ENCODE assay signal across 26 cellular contexts in the genomic region with DNA sequence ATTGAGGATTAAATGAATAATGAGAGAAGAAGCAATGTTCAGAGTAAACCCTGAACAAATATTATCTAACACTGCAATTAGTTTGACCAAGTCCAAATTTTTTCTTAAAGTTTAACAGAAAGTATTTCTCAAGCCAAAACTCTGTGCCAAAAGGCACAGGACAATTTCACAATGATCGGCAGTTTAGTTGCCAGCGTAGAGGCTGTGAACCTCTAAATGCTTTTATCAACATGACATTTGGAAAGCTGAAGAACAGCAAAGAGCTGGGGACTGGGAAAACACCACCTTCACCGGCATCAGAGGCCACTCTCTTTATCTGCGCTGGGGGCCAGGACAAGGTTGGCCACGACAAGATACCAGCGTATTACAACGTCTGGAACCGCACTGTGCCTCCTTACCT.
A peak's percentile ranks its signal among the peaks of the same experiment; 100 is the strongest.
DNase-seq lines count a peak whose midpoint lies in the region; ATAC-seq and TF ChIP-seq lines count a peak whose summit lies in the region.
"Had no signal": no experiment of that assay in that cellular context is flagged by ENCODE, and none has a peak within 500 bp of the region (broad histone marks: within the 10 kb centered on the region; RNA-seq: fewer than 3 reads in every experiment).

No MANE protein-coding gene starts in this region.

- H3K36me3 ChIP-seq in adrenal gland (replicated peaks in 1 of 2) (no peaks in the 10 kb centered on the region), heart left ventricle (no peaks in the 10 kb centered on the region), liver (ENCODE audit: control insufficient read depth in 4 of 4, insufficient read depth in 3 of 4, low read depth in 1 of 4, low read length in 3 of 4) (peaks cover 0 to 2% (median 0%) of the 10 kb centered on the region in 4 donors)
- H3K36me3 ChIP-seq in effector memory CD4-positive, alpha-beta T cell (ENCODE audit: control insufficient read depth, insufficient read depth, low read length): no peaks in the 10 kb centered on the region

- DNase-seq in adrenal gland (peak in 6 of 7 donors; percentile 52 to 86 (median 71)), heart left ventricle (peak in 2 of 5 donors; percentile 34 to 52), sciatic nerve (ENCODE audit: low spot score) (no peak), iPS-NIHi11 (ENCODE audit: low spot score) (no peak)
- no peak for DNase-seq in effector memory CD4-positive, alpha-beta T cell
- DNase-seq: 8988T; activated CD4-positive, alpha-beta memory T cell treated with anti-CD3 and anti-CD28 coated beads, Interleukin-2, amount 10 ng/mL, durations not matched to agents 7 days and 5 days; activated CD8-positive, alpha-beta memory T cell treated with anti-CD3 and anti-CD28 coated beads, Interleukin-2, amount 50 U/mL, for 4 hours; activated naive CD4-positive, alpha-beta T cell treated with Interleukin-2 at 50 U/mL for 16 hours; cerebellar nuclear complex; COR-L47; GM23248; IMR-90; mammary epithelial cell; MV-4-11; NCI-H1436; NCI-H2081 treated with DMSO at 0.1 percent for 48 hours; NCI-H226; nephron progenitor cell; SIG-M5; stimulated activated naive B cell treated with anti-CD40 and anti-IgM and Interleukin-4, amounts not matched to agents 10 μg/mL and 1 μg/mL and 100 μg/mL, for 72 hours had no signal

- no peaks in the 10 kb centered on the region for H3K27me3 ChIP-seq in adrenal gland
- H3K27me3 ChIP-seq in heart left ventricle: no peaks in the 10 kb centered on the region
- H3K27me3 ChIP-seq in liver (ENCODE audit: control insufficient read depth in 4 of 4, insufficient read depth in 4 of 4, low read length in 3 of 4): no peaks in the 10 kb centered on the region
- no peaks in the 10 kb centered on the region for H3K27me3 ChIP-seq in effector memory CD4-positive, alpha-beta T cell (replicated peaks; ENCODE audit: control insufficient read depth, insufficient read depth, low read length, poor library complexity, severe bottlenecking)

- TF ChIP-seq POLR2A in adrenal gland (IDR thresholded peaks at IDR 0.05) (no peak), heart left ventricle (IDR thresholded peaks at IDR 0.05) (no peak)

- TF ChIP-seq RAD21 in liver (IDR thresholded peaks at IDR 0.05): peak; percentile 50 to 61

- WGBS in adrenal gland, 4 donors: 37 to 46% (median 39%) methylated on average over 8 of the region's 8 CpGs
- 36 to 59% (median 54%) methylated on average over 8 of the region's 8 CpGs for WGBS in heart left ventricle, 4 donors
- WGBS in liver: 32% methylated on average over 8 of the region's 8 CpGs

- H3K4me3 ChIP-seq in adrenal gland (no peak overlapping the region), heart left ventricle (no peak overlapping the region), liver (ENCODE audit: low read depth in 1 of 3, low read length in 3 of 3) (no peak overlapping the region)
- no peak overlapping the region for H3K4me3 ChIP-seq in effector memory CD4-positive, alpha-beta T cell (ENCODE audit: insufficient read depth, low read depth, low read length, poor library complexity, severe bottlenecking)
- H3K4me3 ChIP-seq: GM23248 had no signal

- no peak overlapping the region for H3K9ac ChIP-seq in liver (ENCODE audit: low read depth in 1 of 2, low read length in 2 of 2)
- H3K9ac ChIP-seq: GM23248, parathyroid adenoma had no signal

- TF ChIP-seq CTCF in adrenal gland (IDR thresholded peaks at IDR 0.05): no peak
- no peak for TF ChIP-seq CTCF in heart left ventricle (IDR thresholded peaks at IDR 0.05)
- no peak for TF ChIP-seq CTCF in liver (IDR thresholded peaks at IDR 0.05; ENCODE audit: low read depth, low read length, missing input control)

- intact Hi-C loops in adrenal gland (cut with DNase I): loop anchor here in 1 of 2 donors (5.0 kb wide), 1 partner anchor 121 kb away; no protein-coding TSS in a partner anchor
- intact Hi-C loops in heart left ventricle (cut with DNase I): no loop called here
- intact Hi-C loops in sciatic nerve (cut with DNase I): no loop called here

- H3K27ac ChIP-seq in adrenal gland: peak overlapping the region in 4 of 5 donors; percentile 45 to 74 (median 64)
- H3K27ac ChIP-seq in heart left ventricle: peak overlapping the region in 1 of 12 donors; percentile 46
- H3K27ac ChIP-seq in liver (ENCODE audit: low read depth in 1 of 2, low read length in 2 of 2): peak overlapping the region; percentile 79 to 85
- no peak overlapping the region for H3K27ac ChIP-seq in effector memory CD4-positive, alpha-beta T cell (ENCODE audit: insufficient read depth, low read length, poor library complexity, severe bottlenecking)
- H3K27ac ChIP-seq: C4-2B, GM23248, parathyroid adenoma had no signal

- H3K9me3 ChIP-seq in adrenal gland (replicated peaks in 1 of 3) (no peaks in the 10 kb centered on the region), heart left ventricle (no peaks in the 10 kb centered on the region), liver (ENCODE audit: control insufficient read depth in 4 of 4, low read length in 3 of 4) (no peaks in the 10 kb centered on the region)
- no peaks in the 10 kb centered on the region for H3K9me3 ChIP-seq in effector memory CD4-positive, alpha-beta T cell (ENCODE audit: control insufficient read depth, low read length)

- peak; percentile 29 to 94 (median 80) for ATAC-seq in heart left ventricle
- ATAC-seq in sciatic nerve: peak; percentile 84
- no peak for ATAC-seq in HG03432 (IDR thresholded peaks at IDR 0.05; ENCODE audit: unreplicated experiment)
- ATAC-seq in GM21619 (IDR thresholded peaks at IDR 0.05; ENCODE audit: unreplicated experiment): no peak
- ATAC-seq: stimulated activated naive B cell treated with anti-CD40 and anti-IgM and Interleukin-4, amounts not matched to agents 10 μg/mL and 1 μg/mL and 100 μg/mL, for 72 hours had no signal

- H3K4me1 ChIP-seq in adrenal gland (replicated peaks in 1 of 2): peaks cover 13 to 15% of the 10 kb centered on the region in 2 donors
- H3K4me1 ChIP-seq in heart left ventricle: peaks cover 0 to 30% (median 4%) of the 10 kb centered on the region in 12 donors
- H3K4me1 ChIP-seq in liver (ENCODE audit: control insufficient read depth in 4 of 4, insufficient read depth in 4 of 4, low read length in 3 of 4): peaks cover 13 to 61% (median 58%) of the 10 kb centered on the region in 4 donors
- H3K4me1 ChIP-seq in effector memory CD4-positive, alpha-beta T cell (ENCODE audit: control insufficient read depth, insufficient read depth, low read length, poor library complexity, severe bottlenecking): no peaks in the 10 kb centered on the region
- H3K4me1 ChIP-seq: parathyroid adenoma had no signal

TF ChIP-seq in liver, 16 proteins besides CTCF, POLR2A, EP300 and RAD21 (continues in another document):
- peak; percentile 95 to 97 for TF ChIP-seq RXRA (IDR thresholded peaks at IDR 0.05)
- peak; percentile 93 to 96 for TF ChIP-seq HNF4A (conservative IDR thresholded peaks at IDR 0.05)
- TF ChIP-seq FOXA1 (IDR thresholded peaks at IDR 0.05): no peak
- peak; percentile 88 for TF ChIP-seq FOXA2 (IDR thresholded peaks at IDR 0.05)
- peak in 1 of 2 donors; percentile 62 for TF ChIP-seq EGR1 (IDR thresholded peaks at IDR 0.05; ENCODE audit: low read depth in 2 of 2)
- peak; percentile 93 for TF ChIP-seq SP1 (IDR thresholded peaks at IDR 0.05)
- TF ChIP-seq, protein P1, sequence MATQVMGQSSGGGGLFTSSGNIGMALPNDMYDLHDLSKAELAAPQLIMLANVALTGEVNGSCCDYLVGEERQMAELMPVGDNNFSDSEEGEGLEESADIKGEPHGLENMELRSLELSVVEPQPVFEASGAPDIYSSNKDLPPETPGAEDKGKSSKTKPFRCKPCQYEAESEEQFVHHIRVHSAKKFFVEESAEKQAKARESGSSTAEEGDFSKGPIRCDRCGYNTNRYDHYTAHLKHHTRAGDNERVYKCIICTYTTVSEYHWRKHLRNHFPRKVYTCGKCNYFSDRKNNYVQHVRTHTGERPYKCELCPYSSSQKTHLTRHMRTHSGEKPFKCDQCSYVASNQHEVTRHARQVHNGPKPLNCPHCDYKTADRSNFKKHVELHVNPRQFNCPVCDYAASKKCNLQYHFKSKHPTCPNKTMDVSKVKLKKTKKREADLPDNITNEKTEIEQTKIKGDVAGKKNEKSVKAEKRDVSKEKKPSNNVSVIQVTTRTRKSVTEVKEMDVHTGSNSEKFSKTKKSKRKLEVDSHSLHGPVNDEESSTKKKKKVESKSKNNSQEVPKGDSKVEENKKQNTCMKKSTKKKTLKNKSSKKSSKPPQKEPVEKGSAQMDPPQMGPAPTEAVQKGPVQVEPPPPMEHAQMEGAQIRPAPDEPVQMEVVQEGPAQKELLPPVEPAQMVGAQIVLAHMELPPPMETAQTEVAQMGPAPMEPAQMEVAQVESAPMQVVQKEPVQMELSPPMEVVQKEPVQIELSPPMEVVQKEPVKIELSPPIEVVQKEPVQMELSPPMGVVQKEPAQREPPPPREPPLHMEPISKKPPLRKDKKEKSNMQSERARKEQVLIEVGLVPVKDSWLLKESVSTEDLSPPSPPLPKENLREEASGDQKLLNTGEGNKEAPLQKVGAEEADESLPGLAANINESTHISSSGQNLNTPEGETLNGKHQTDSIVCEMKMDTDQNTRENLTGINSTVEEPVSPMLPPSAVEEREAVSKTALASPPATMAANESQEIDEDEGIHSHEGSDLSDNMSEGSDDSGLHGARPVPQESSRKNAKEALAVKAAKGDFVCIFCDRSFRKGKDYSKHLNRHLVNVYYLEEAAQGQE (IDR thresholded peaks at IDR 0.05): peak; percentile 59
- TF ChIP-seq MAX (IDR thresholded peaks at IDR 0.05): peak; percentile 80
- TF ChIP-seq NR2F2 (IDR thresholded peaks at IDR 0.05): peak; percentile 51
- peak; percentile 63 for TF ChIP-seq HNF4G (IDR thresholded peaks at IDR 0.05)
- TF ChIP-seq, protein P2, sequence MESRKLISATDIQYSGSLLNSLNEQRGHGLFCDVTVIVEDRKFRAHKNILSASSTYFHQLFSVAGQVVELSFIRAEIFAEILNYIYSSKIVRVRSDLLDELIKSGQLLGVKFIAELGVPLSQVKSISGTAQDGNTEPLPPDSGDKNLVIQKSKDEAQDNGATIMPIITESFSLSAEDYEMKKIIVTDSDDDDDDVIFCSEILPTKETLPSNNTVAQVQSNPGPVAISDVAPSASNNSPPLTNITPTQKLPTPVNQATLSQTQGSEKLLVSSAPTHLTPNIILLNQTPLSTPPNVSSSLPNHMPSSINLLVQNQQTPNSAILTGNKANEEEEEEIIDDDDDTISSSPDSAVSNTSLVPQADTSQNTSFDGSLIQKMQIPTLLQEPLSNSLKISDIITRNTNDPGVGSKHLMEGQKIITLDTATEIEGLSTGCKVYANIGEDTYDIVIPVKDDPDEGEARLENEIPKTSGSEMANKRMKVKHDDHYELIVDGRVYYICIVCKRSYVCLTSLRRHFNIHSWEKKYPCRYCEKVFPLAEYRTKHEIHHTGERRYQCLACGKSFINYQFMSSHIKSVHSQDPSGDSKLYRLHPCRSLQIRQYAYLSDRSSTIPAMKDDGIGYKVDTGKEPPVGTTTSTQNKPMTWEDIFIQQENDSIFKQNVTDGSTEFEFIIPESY (IDR thresholded peaks at IDR 0.05): peak; percentile 79
- TF ChIP-seq JUND (IDR thresholded peaks at IDR 0.05): peak; percentile 78 to 93
- TF ChIP-seq TAF1 (conservative IDR thresholded peaks at IDR 0.05): no peak

Comparison
In these comparisons a context has a peak if more than half of its experiments do, and no peak if none do; other contexts are left out.
1. DNase-seq: peak in adrenal gland (6 of 7); none in sciatic nerve (single experiment), effector memory CD4-positive, alpha-beta T cell (0 of 3) and iPS-NIHi11 (single experiment).
2. ATAC-seq: peak in heart left ventricle (4 of 4) and sciatic nerve (single experiment); none in HG03432 (single experiment) and GM21619 (single experiment).